Comparison of ENCODE assay signal across 8 cellular contexts in the genomic region with DNA sequence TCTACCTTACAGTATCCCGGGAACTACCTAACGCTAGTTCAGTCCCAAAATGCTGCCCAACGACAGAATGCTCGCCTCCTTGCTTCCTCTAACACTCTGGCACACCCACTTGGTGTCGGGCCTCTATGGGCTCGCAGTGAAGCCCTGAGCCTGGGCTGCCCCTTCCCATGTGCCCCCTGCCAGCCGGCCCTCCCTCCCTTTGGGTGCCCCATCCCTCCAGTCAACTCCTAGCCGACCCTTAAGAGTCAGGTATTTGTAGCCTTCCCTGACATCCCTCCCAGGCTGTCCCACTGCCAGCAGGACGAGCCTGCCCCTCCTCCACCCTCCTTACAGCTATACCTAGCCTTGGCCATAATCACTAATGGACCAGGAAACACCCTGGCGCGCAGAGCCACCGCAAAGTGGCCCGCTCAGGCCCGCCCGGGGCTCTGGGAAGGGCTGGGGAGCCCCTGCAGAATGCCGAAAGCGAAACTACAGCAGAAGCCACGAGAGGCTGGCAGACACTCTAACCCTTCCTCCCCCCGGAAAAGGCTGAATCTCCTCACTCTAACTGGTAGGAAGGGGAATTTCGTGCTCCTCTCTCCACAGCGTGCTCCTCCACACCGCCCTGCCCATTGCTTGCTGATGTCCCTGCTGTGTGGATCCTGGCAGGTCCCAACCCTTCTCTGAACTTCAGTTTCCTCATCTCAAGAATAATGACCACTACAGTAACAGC. TPM values are rescaled to one million over a fixed set of nuclear protein-coding genes. Genes with fewer than 3 reads are reported as not detected.
DNase-seq lines count a peak whose midpoint lies in the region; ATAC-seq and TF ChIP-seq lines count a peak whose summit lies in the region.

No MANE protein-coding gene starts in this region.

- H3K9me3 ChIP-seq in CD8-positive, alpha-beta T cell (ENCODE audit: low read length): no peaks in the 10 kb centered on the region
- H3K9me3 ChIP-seq in OCI-LY7 (ENCODE audit: low read length) (no peaks in the 10 kb centered on the region), hepatocyte (ENCODE audit: low read depth) (no peaks in the 10 kb centered on the region), skeletal muscle tissue (ENCODE audit: control insufficient read depth in 3 of 3, low read length in 3 of 3) (no peaks in the 10 kb centered on the region)

- H3K27ac Mint-ChIP-seq in CD8-positive, alpha-beta T cell: peak overlapping the region; percentile 93
- H3K27ac Mint-ChIP-seq in activated naive CD8-positive, alpha-beta T cell treated with anti-CD3 and anti-CD28 coated beads for 36 hours: peak overlapping the region; percentile 87

- peak in 6 of 7 experiments; percentile 38 to 70 (median 57) for DNase-seq in CD8-positive, alpha-beta T cell
- DNase-seq in OCI-LY7 (ENCODE audit: low spot score): peak; percentile 64
- DNase-seq in activated naive CD8-positive, alpha-beta T cell treated with anti-CD3 and anti-CD28 coated beads for 36 hours: peak; percentile 70
- peak; percentile 17 for DNase-seq in hepatocyte (ENCODE audit: low spot score)

- intact Hi-C loops in CD8-positive, alpha-beta T cell (cut with DNase I, micrococcal nuclease): loop anchor here (1.0 kb wide), 1 partner anchor 8 kb away; a partner anchor contains a TSS
- intact Hi-C loops in OCI-LY7 (cut with micrococcal nuclease; ENCODE audit: unreplicated experiment): no loop called here

- no peaks in the 10 kb centered on the region for H3K27me3 Mint-ChIP-seq in CD8-positive, alpha-beta T cell (ENCODE audit: low read depth)
- H3K27me3 Mint-ChIP-seq in activated naive CD8-positive, alpha-beta T cell treated with anti-CD3 and anti-CD28 coated beads for 36 hours: no peaks in the 10 kb centered on the region

- H3K4me3 ChIP-seq in CD8-positive, alpha-beta T cell (ENCODE audit: low read depth, low read length): peak overlapping the region; percentile 99
- H3K4me3 ChIP-seq in OCI-LY7 (ENCODE audit: low read depth, low read length, poor library complexity, severe bottlenecking) (peak overlapping the region; percentile 88), hepatocyte (no peak overlapping the region), skeletal muscle tissue (ENCODE audit: low read length in 3 of 3) (peak overlapping the region; percentile 85 to 97 (median 95))

- peaks cover 46% of the 10 kb centered on the region for H3K4me1 Mint-ChIP-seq in CD8-positive, alpha-beta T cell (ENCODE audit: low read depth)
- peaks cover 25% of the 10 kb centered on the region for H3K4me1 Mint-ChIP-seq in activated naive CD8-positive, alpha-beta T cell treated with anti-CD3 and anti-CD28 coated beads for 36 hours

- H3K4me2 ChIP-seq in OCI-LY7 (ENCODE audit: low read length) (peak overlapping the region; percentile 94), hepatocyte (peak overlapping the region; percentile 97)

- H3K27me3 ChIP-seq in CD8-positive, alpha-beta T cell (ENCODE audit: insufficient read depth, low read length): no peaks in the 10 kb centered on the region
- H3K27me3 ChIP-seq in hepatocyte: no peaks in the 10 kb centered on the region
- no peaks in the 10 kb centered on the region for H3K27me3 ChIP-seq in skeletal muscle tissue (ENCODE audit: control insufficient read depth in 3 of 3, insufficient read depth in 3 of 3, low read length in 3 of 3)

- H2AFZ ChIP-seq in OCI-LY7 (ENCODE audit: low read length) (peak overlapping the region; percentile 65), hepatocyte (peak overlapping the region; percentile 92)

- H3K9me3 Mint-ChIP-seq in CD8-positive, alpha-beta T cell: no peaks in the 10 kb centered on the region
- H3K9me3 Mint-ChIP-seq in activated naive CD8-positive, alpha-beta T cell treated with anti-CD3 and anti-CD28 coated beads for 36 hours: no peaks in the 10 kb centered on the region

- H3K9me2 ChIP-seq in OCI-LY7 (ENCODE audit: insufficient read depth, low read length): no peaks in the 10 kb centered on the region
- H3K9me2 ChIP-seq in hepatocyte (replicated peaks; ENCODE audit: insufficient read depth): no peaks in the 10 kb centered on the region

- peak overlapping the region; percentile 90 for H3K27ac ChIP-seq in CD8-positive, alpha-beta T cell (ENCODE audit: low read depth, low read length)
- peak overlapping the region; percentile 26 for H3K27ac ChIP-seq in OCI-LY7 (ENCODE audit: low read depth, low read length, poor library complexity, severe bottlenecking)
- no peak overlapping the region for H3K27ac ChIP-seq in hepatocyte
- peak overlapping the region; percentile 12 for H3K27ac ChIP-seq in skeletal muscle tissue (ENCODE audit: low read depth, low read length)

- ATAC-seq in CD8-positive, alpha-beta T cell: peak; percentile 39
- peak; percentile 24 for ATAC-seq in GM21529 (IDR thresholded peaks at IDR 0.05; ENCODE audit: unreplicated experiment)
- ATAC-seq in HG03097 (IDR thresholded peaks at IDR 0.05; ENCODE audit: low FRiP score, unreplicated experiment): no peak
- no peak for ATAC-seq in GM19023 (IDR thresholded peaks at IDR 0.05; ENCODE audit: unreplicated experiment)

- POLR2A ChIA-PET in CD8-positive, alpha-beta T cell (lab: Charles Lee): interaction anchor here (1.0 to 2.0 kb wide), 4 partner anchors 8 to 202 kb away, joined by 3 to 10 read pairs (median 4); a partner anchor contains a TSS
- POLR2A ChIA-PET in OCI-LY7 (lab: Charles Lee): no interaction called here

- no peaks in the 10 kb centered on the region for H3K36me3 ChIP-seq in CD8-positive, alpha-beta T cell (ENCODE audit: insufficient read depth, low read length)
- H3K36me3 ChIP-seq in OCI-LY7 (ENCODE audit: insufficient read depth, low read length) (no peaks in the 10 kb centered on the region), hepatocyte (replicated peaks; ENCODE audit: insufficient read depth, low read depth) (no peaks in the 10 kb centered on the region), skeletal muscle tissue (ENCODE audit: control insufficient read depth in 3 of 3, insufficient read depth in 3 of 3, low read length in 3 of 3) (peaks cover 4 to 15% (median 13%) of the 10 kb centered on the region in 3 donors)

- H3K79me2 ChIP-seq in OCI-LY7 (ENCODE audit: insufficient read depth, low read depth, low read length) (no peaks in the 10 kb centered on the region), hepatocyte (no peaks in the 10 kb centered on the region)

- TF ChIP-seq CTCF in CD8-positive, alpha-beta T cell (IDR thresholded peaks at IDR 0.05): no peak
- TF ChIP-seq CTCF in OCI-LY7 (conservative IDR thresholded peaks at IDR 0.05; ENCODE audit: low read length): no peak
- no peak for TF ChIP-seq CTCF in hepatocyte (IDR thresholded peaks at IDR 0.05; ENCODE audit: poor library complexity)

- peaks cover 22% of the 10 kb centered on the region for H3K36me3 Mint-ChIP-seq in CD8-positive, alpha-beta T cell
- no peaks in the 10 kb centered on the region for H3K36me3 Mint-ChIP-seq in activated naive CD8-positive, alpha-beta T cell treated with anti-CD3 and anti-CD28 coated beads for 36 hours

- H4K20me1 ChIP-seq in OCI-LY7 (ENCODE audit: insufficient read depth, low read length) (no peaks in the 10 kb centered on the region), hepatocyte (ENCODE audit: insufficient read depth, poor library complexity, severe bottlenecking) (no peaks in the 10 kb centered on the region)

- peak overlapping the region; percentile 65 to 92 (median 86) for H3K9ac ChIP-seq in skeletal muscle tissue (ENCODE audit: low read depth in 1 of 3, low read length in 3 of 3)

- H3K4me1 ChIP-seq in CD8-positive, alpha-beta T cell (ENCODE audit: insufficient read depth, low read length): peaks cover 34% of the 10 kb centered on the region
- H3K4me1 ChIP-seq in OCI-LY7 (ENCODE audit: insufficient read depth, low read length, poor library complexity, severe bottlenecking) (peaks cover 35% of the 10 kb centered on the region), hepatocyte (ENCODE audit: insufficient read depth) (peaks cover 8% of the 10 kb centered on the region), skeletal muscle tissue (ENCODE audit: control insufficient read depth in 3 of 3, insufficient read depth in 3 of 3, low read length in 3 of 3) (peaks cover 33 to 54% (median 47%) of the 10 kb centered on the region in 3 donors)

- 28% methylated on average over 19 of the region's 22 CpGs for WGBS in hepatocyte (ENCODE audit: low lambda C conversion rate, missing lambda C conversion rate)

- CTCF ChIA-PET in CD8-positive, alpha-beta T cell (lab: Charles Lee): interaction anchor here (1.3 kb wide), 2 partner anchors 27 to 141 kb away, joined by 3 read pairs; no protein-coding TSS in a partner anchor
- CTCF ChIA-PET in OCI-LY7 (lab: Charles Lee; ENCODE audit: unreplicated experiment): no interaction called here

- no TSS peak for BruUV-seq in OCI-LY7 (replicated peaks; lab: Mats Ljungman, UMichigan)

- peak overlapping the region; percentile 92 for H3K4me3 Mint-ChIP-seq in CD8-positive, alpha-beta T cell
- peak overlapping the region; percentile 90 for H3K4me3 Mint-ChIP-seq in activated naive CD8-positive, alpha-beta T cell treated with anti-CD3 and anti-CD28 coated beads for 36 hours

RNA-seq across cellular contexts. Expression of a gene that starts 8.2 kb away (rescaled TPM):
- total RNA-seq in CD8-positive, alpha-beta T cell: 10 to 100 TPM; 34.2 to 37.2 TPM
- total RNA-seq in OCI-LY7 (2014; rRNA removed; shearing (Covaris generic)): 7.3 and 11.9 TPM in 2 replicates
- total RNA-seq in OCI-LY7 (2022): 19.6 and 31.5 TPM in 2 replicates
- total RNA-seq in activated naive CD8-positive, alpha-beta T cell treated with anti-CD3 and anti-CD28 coated beads for 36 hours: 10 to 100 TPM; 11.6 to 12.5 TPM
- 3.2 and 9.6 TPM in 2 replicates for total RNA-seq in hepatocyte
- 4.2 and 9.5 TPM in 2 replicates for polyA plus RNA-seq in hepatocyte
- 4.7 TPM for total RNA-seq in skeletal muscle tissue

RNA-seq across cellular contexts. Expression of a gene that starts 47.2 kb away (rescaled TPM):
- total RNA-seq in CD8-positive, alpha-beta T cell: 1 to 10 TPM; 1.6 TPM
- 0.15 and 1.2 TPM in 2 replicates for total RNA-seq in OCI-LY7 (2014; rRNA removed; shearing (Covaris generic))
- total RNA-seq in OCI-LY7 (2022) (0.99 and 1.5 TPM in 2 replicates), hepatocyte (not detected in 2 replicates), skeletal muscle tissue (not detected)
- total RNA-seq in activated naive CD8-positive, alpha-beta T cell treated with anti-CD3 and anti-CD28 coated beads for 36 hours: 1 to 10 TPM; 4.3 to 5.3 TPM
- not detected in 2 replicates for polyA plus RNA-seq in hepatocyte

Comparison
In these comparisons a context has a peak if more than half of its experiments do, and no peak if none do; other contexts are left out.
1. ATAC-seq: peak in CD8-positive, alpha-beta T cell (single experiment) and GM21529 (single experiment); none in HG03097 (single experiment) and GM19023 (single experiment).
2. DNase-seq: peak in every context shown above with its lines; median percentile 70 in activated naive CD8-positive, alpha-beta T cell treated with anti-CD3 and anti-CD28 coated beads for 36 hours; 64 in OCI-LY7; 57 in CD8-positive, alpha-beta T cell; 17 in hepatocyte.